1 cellular context compared by ENCODE assay signal in the genomic region with DNA sequence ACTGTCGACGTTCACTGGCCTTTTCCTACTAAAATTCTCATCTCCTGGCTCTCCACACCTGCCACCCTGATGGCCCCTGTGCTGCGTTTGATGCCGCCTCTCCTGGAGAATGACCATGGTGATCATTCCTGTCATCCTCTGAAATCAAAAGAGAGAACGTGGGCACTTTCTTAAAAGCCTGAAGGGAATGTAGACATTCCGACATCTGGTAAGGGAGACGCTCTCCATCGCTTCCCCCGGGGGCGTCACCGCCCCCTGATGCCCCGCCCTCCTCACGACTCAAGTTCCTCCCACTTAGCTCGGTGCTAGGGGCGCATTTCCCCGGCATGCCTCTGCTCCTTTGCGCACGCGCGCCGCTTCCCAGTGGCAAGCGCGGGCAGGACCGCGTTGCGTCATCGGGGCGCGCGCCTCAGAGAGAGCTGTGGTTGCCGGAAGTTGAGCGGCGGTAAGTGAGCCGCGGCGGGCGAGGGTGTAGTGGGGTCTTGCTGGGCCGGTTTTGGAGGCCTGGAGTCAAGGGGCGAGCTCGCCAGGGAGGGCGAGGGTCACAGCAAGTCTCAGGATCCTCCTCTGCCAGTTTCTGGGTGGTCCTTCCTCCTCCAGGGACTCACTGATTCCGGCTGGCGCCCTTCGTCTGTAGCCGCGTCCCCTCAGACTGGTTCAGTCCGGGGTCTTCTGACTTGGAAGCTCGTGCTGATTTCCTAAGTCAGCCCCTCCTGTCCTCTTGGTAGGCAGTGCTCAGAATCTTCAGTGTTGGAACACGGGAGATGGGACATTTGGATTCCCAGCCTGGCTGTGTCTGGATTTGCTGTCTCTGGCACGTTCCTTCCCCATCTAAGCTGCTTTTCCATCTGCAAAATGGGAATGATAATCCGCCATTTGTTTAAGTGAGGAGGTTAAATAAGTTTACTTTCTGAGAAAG.
TF ChIP-seq lines count a peak whose summit lies in the region.

A gene with protein sequence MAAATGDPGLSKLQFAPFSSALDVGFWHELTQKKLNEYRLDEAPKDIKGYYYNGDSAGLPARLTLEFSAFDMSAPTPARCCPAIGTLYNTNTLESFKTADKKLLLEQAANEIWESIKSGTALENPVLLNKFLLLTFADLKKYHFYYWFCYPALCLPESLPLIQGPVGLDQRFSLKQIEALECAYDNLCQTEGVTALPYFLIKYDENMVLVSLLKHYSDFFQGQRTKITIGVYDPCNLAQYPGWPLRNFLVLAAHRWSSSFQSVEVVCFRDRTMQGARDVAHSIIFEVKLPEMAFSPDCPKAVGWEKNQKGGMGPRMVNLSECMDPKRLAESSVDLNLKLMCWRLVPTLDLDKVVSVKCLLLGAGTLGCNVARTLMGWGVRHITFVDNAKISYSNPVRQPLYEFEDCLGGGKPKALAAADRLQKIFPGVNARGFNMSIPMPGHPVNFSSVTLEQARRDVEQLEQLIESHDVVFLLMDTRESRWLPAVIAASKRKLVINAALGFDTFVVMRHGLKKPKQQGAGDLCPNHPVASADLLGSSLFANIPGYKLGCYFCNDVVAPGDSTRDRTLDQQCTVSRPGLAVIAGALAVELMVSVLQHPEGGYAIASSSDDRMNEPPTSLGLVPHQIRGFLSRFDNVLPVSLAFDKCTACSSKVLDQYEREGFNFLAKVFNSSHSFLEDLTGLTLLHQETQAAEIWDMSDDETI (plus strand): TSS at position 412 of the 919 bp plus-strand sequence. CDS start 26,299 bp downstream, outside the sequence.

TF ChIP-seq in HepG2, 621 proteins besides CTCF, POLR2A, EP300 and RAD21 (continued from another document and continues in another):
- no peak for TF ChIP-seq BCLAF1 (IDR thresholded peaks at IDR 0.05)
- TF ChIP-seq, protein P1, sequence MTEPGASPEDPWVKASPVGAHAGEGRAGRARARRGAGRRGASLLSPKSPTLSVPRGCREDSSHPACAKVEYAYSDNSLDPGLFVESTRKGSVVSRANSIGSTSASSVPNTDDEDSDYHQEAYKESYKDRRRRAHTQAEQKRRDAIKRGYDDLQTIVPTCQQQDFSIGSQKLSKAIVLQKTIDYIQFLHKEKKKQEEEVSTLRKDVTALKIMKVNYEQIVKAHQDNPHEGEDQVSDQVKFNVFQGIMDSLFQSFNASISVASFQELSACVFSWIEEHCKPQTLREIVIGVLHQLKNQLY (CRISPR knock-in tag; IDR thresholded peaks at IDR 0.05), result no peak
- TF ChIP-seq TRAFD1 (CRISPR knock-in tag; IDR thresholded peaks at IDR 0.05; ENCODE audit: borderline replicate concordance), result no peak
- no peak for TF ChIP-seq ZNF570 (CRISPR knock-in tag; IDR thresholded peaks at IDR 0.05; ENCODE audit: borderline replicate concordance)
- peak; percentile 76; the same call in 1 of the 2 replicates for TF ChIP-seq DMAP1 (CRISPR knock-in tag; IDR thresholded peaks at IDR 0.05)
- peak; percentile 82 for TF ChIP-seq KMT2A (CRISPR knock-in tag; IDR thresholded peaks at IDR 0.05)
- TF ChIP-seq NCOA1 (CRISPR knock-in tag; IDR thresholded peaks at IDR 0.05), result no peak
- TF ChIP-seq HNRNPUL1 (IDR thresholded peaks at IDR 0.05; ENCODE audit: low read depth, low read length), result no peak
- no peak for TF ChIP-seq HOXA7 (CRISPR knock-in tag; IDR thresholded peaks at IDR 0.05)
- TF ChIP-seq ZNF367 (CRISPR knock-in tag; IDR thresholded peaks at IDR 0.05; ENCODE audit: borderline replicate concordance), result no peak
- no peak for TF ChIP-seq ZNF207 (IDR thresholded peaks at IDR 0.05; ENCODE audit: borderline replicate concordance)
- TF ChIP-seq ZNF746 (CRISPR knock-in tag; IDR thresholded peaks at IDR 0.05), result 0 out of 2 replicates have a peak, but pooled peaks have one; percentile 6
- TF ChIP-seq NR2F2 (IDR thresholded peaks at IDR 0.05; ENCODE audit: borderline replicate concordance, low read depth), result no peak
- TF ChIP-seq ZSCAN31 (CRISPR knock-in tag; IDR thresholded peaks at IDR 0.05; ENCODE audit: low read depth), result 0 out of 2 replicates have a peak, but pooled peaks have one; percentile 47
- peak; percentile 48 for TF ChIP-seq SKI (IDR thresholded peaks at IDR 0.05; ENCODE audit: partially characterized antibody)
- TF ChIP-seq, protein P2, sequence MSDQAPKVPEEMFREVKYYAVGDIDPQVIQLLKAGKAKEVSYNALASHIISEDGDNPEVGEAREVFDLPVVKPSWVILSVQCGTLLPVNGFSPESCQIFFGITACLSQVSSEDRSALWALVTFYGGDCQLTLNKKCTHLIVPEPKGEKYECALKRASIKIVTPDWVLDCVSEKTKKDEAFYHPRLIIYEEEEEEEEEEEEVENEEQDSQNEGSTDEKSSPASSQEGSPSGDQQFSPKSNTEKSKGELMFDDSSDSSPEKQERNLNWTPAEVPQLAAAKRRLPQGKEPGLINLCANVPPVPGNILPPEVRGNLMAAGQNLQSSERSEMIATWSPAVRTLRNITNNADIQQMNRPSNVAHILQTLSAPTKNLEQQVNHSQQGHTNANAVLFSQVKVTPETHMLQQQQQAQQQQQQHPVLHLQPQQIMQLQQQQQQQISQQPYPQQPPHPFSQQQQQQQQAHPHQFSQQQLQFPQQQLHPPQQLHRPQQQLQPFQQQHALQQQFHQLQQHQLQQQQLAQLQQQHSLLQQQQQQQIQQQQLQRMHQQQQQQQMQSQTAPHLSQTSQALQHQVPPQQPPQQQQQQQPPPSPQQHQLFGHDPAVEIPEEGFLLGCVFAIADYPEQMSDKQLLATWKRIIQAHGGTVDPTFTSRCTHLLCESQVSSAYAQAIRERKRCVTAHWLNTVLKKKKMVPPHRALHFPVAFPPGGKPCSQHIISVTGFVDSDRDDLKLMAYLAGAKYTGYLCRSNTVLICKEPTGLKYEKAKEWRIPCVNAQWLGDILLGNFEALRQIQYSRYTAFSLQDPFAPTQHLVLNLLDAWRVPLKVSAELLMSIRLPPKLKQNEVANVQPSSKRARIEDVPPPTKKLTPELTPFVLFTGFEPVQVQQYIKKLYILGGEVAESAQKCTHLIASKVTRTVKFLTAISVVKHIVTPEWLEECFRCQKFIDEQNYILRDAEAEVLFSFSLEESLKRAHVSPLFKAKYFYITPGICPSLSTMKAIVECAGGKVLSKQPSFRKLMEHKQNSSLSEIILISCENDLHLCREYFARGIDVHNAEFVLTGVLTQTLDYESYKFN (CRISPR knock-in tag; conservative IDR thresholded peaks at IDR 0.05), result 0 out of 2 replicates have a peak, but pooled peaks have one; percentile 12
- no peak for TF ChIP-seq NCOA5 (CRISPR knock-in tag; IDR thresholded peaks at IDR 0.05)
- no peak for TF ChIP-seq ZNF850 (CRISPR knock-in tag; conservative IDR thresholded peaks at IDR 0.05)
- TF ChIP-seq, protein P3, sequence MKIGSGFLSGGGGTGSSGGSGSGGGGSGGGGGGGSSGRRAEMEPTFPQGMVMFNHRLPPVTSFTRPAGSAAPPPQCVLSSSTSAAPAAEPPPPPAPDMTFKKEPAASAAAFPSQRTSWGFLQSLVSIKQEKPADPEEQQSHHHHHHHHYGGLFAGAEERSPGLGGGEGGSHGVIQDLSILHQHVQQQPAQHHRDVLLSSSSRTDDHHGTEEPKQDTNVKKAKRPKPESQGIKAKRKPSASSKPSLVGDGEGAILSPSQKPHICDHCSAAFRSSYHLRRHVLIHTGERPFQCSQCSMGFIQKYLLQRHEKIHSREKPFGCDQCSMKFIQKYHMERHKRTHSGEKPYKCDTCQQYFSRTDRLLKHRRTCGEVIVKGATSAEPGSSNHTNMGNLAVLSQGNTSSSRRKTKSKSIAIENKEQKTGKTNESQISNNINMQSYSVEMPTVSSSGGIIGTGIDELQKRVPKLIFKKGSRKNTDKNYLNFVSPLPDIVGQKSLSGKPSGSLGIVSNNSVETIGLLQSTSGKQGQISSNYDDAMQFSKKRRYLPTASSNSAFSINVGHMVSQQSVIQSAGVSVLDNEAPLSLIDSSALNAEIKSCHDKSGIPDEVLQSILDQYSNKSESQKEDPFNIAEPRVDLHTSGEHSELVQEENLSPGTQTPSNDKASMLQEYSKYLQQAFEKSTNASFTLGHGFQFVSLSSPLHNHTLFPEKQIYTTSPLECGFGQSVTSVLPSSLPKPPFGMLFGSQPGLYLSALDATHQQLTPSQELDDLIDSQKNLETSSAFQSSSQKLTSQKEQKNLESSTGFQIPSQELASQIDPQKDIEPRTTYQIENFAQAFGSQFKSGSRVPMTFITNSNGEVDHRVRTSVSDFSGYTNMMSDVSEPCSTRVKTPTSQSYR (CRISPR knock-in tag; IDR thresholded peaks at IDR 0.05; ENCODE audit: borderline replicate concordance), result no peak
- TF ChIP-seq ATM (IDR thresholded peaks at IDR 0.05; ENCODE audit: borderline replicate concordance), result no peak
- TF ChIP-seq SMAD3 (CRISPR knock-in tag; IDR thresholded peaks at IDR 0.05), result peak; percentile 47; the same call in 1 of the 2 replicates
- TF ChIP-seq, protein P4, sequence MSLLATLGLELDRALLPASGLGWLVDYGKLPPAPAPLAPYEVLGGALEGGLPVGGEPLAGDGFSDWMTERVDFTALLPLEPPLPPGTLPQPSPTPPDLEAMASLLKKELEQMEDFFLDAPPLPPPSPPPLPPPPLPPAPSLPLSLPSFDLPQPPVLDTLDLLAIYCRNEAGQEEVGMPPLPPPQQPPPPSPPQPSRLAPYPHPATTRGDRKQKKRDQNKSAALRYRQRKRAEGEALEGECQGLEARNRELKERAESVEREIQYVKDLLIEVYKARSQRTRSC (CRISPR knock-in tag; IDR thresholded peaks at IDR 0.05; ENCODE audit: low read depth), result no peak
- TF ChIP-seq BHLHE40 (IDR thresholded peaks at IDR 0.05; ENCODE audit: low read length), result peak; percentile 63; the same call in 1 of the 2 replicates
- TF ChIP-seq ATF2 (CRISPR knock-in tag; IDR thresholded peaks at IDR 0.05), result peak; percentile 88
- TF ChIP-seq KLF15 (CRISPR knock-in tag; IDR thresholded peaks at IDR 0.05; ENCODE audit: borderline replicate concordance), result no peak
- no peak for TF ChIP-seq MTF2 (CRISPR knock-in tag; IDR thresholded peaks at IDR 0.05; ENCODE audit: borderline replicate concordance)
- TF ChIP-seq CBX5 (CRISPR knock-in tag; IDR thresholded peaks at IDR 0.05; ENCODE audit: borderline replicate concordance), result peak; percentile 81; the same call in 1 of the 2 replicates
- TF ChIP-seq, protein P5, sequence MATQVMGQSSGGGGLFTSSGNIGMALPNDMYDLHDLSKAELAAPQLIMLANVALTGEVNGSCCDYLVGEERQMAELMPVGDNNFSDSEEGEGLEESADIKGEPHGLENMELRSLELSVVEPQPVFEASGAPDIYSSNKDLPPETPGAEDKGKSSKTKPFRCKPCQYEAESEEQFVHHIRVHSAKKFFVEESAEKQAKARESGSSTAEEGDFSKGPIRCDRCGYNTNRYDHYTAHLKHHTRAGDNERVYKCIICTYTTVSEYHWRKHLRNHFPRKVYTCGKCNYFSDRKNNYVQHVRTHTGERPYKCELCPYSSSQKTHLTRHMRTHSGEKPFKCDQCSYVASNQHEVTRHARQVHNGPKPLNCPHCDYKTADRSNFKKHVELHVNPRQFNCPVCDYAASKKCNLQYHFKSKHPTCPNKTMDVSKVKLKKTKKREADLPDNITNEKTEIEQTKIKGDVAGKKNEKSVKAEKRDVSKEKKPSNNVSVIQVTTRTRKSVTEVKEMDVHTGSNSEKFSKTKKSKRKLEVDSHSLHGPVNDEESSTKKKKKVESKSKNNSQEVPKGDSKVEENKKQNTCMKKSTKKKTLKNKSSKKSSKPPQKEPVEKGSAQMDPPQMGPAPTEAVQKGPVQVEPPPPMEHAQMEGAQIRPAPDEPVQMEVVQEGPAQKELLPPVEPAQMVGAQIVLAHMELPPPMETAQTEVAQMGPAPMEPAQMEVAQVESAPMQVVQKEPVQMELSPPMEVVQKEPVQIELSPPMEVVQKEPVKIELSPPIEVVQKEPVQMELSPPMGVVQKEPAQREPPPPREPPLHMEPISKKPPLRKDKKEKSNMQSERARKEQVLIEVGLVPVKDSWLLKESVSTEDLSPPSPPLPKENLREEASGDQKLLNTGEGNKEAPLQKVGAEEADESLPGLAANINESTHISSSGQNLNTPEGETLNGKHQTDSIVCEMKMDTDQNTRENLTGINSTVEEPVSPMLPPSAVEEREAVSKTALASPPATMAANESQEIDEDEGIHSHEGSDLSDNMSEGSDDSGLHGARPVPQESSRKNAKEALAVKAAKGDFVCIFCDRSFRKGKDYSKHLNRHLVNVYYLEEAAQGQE (IDR thresholded peaks at IDR 0.05; ENCODE audit: borderline replicate concordance in 1 of 2, low read depth in 1 of 2, low read length in 2 of 2), result peak in 1 of 2 experiments; percentile 38; a peak in 1 of 4 replicates
- no peak for TF ChIP-seq ZMYM2 (CRISPR knock-in tag; IDR thresholded peaks at IDR 0.05)
- no peak for TF ChIP-seq ATRX (CRISPR knock-in tag; IDR thresholded peaks at IDR 0.05; ENCODE audit: borderline replicate concordance)
- TF ChIP-seq FOXK1 (CRISPR knock-in tag; IDR thresholded peaks at IDR 0.05; ENCODE audit: borderline replicate concordance, low read depth), result peak; percentile 99
- peak; percentile 92 for TF ChIP-seq ZFX (CRISPR knock-in tag; IDR thresholded peaks at IDR 0.05; ENCODE audit: low read depth)
